ENCODE assay signal across 11 cellular contexts in the genomic region with DNA sequence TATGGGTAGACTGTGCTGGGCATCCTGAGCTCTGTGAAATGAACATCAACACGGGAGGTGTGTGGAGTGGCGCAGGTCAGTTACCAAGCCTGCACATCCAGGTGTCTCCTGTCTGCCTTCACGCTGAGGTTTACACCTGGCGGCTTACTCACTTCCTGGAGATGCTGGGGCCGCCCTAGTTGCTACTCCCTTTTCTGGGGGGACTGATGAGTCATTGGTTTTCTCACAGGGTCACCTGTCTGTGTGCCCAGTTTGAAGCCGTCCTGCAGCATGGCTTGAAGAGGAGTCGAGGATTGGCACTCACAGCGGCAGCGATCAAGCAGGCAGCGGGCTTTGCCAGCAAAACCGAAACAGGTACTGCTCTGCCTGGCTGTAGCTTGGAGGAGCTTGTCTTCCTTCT. TPM values are rescaled to one million over a fixed set of nuclear protein-coding genes. Genes with fewer than 3 reads are reported as not detected.
A peak's percentile ranks its signal among the peaks of the same experiment; 100 is the strongest.
DNase-seq lines count a peak whose midpoint lies in the region; TF ChIP-seq lines count a peak whose summit lies in the region.
"Had no signal": no experiment of that assay in that cellular context is flagged by ENCODE, and none has a peak within 500 bp of the region (broad histone marks: within the 10 kb centered on the region; RNA-seq: fewer than 3 reads in every experiment).

No MANE protein-coding gene starts in this region.

- H3K4me3 Mint-ChIP-seq in endodermal cell = no peak overlapping the region

- H3K27ac Mint-ChIP-seq in endodermal cell = no peak overlapping the region

- peak; percentile 34 for DNase-seq in NK-92 treated with Interleukin-12 subunit alpha and Interleukin-12 subunit beta, amount 100 ng/mL, for 24 hours (lab: John Stamatoyannopoulos, UW)
- no peak for DNase-seq in NK-92 (lab: John Stamatoyannopoulos, UW; ENCODE audit: unreplicated experiment)
- peak; percentile 65 for DNase-seq in NCI-H748 (lab: John Stamatoyannopoulos, UW; ENCODE audit: unreplicated experiment)
- peak; percentile 75 for DNase-seq in endodermal cell
- DNase-seq in substantia nigra (lab: John Stamatoyannopoulos, UW) = peak in 3 of 49 donors; percentile 34 to 78 (median 45)
- no peak for DNase-seq in stimulated activated CD4-positive, alpha-beta T cell treated with anti-CD3 and anti-CD28 coated beads, Interleukin-2, amount 100 ng/mL, for 24 hours
- DNase-seq in MG63 = no peak
- no peak for DNase-seq in activated naive CD4-positive, alpha-beta T cell treated with Interleukin-2 at 50 U/mL for 16 hours
- DNase-seq: 8988T; activated CD8-positive, alpha-beta memory T cell treated with anti-CD3 and anti-CD28 coated beads, Interleukin-2, amount 50 U/mL, for 4 hours; DND-41 had no signal

- peaks cover 2% of the 10 kb centered on the region for H3K36me3 Mint-ChIP-seq in endodermal cell (ENCODE audit: low read depth)

- no peaks in the 10 kb centered on the region for H3K36me3 ChIP-seq in endodermal cell (ENCODE audit: control insufficient read depth, insufficient read depth, low read length)
- peaks cover 3% of the 10 kb centered on the region for H3K36me3 ChIP-seq in MG63

- no peaks in the 10 kb centered on the region for H3K27me3 Mint-ChIP-seq in endodermal cell (ENCODE audit: insufficient read depth)

- 86 to 87% methylated on average over 7 to 11 of the region's 11 CpGs for WGBS in endodermal cell (ENCODE audit: insufficient coverage in 1 of 2, insufficient read length in 1 of 2), 2 experiments

- no peak overlapping the region for H3K4me3 ChIP-seq in endodermal cell (ENCODE audit: low read length)
- H3K4me3 ChIP-seq in MG63 = no peak overlapping the region

- H3K9me3 ChIP-seq in endodermal cell (ENCODE audit: control insufficient read depth, low read length) = no peaks in the 10 kb centered on the region
- H3K9me3 ChIP-seq in MG63 = no peaks in the 10 kb centered on the region

- H3K4me1 Mint-ChIP-seq in endodermal cell = peaks cover 9% of the 10 kb centered on the region

- peaks cover 4% of the 10 kb centered on the region for H3K4me1 ChIP-seq in endodermal cell (ENCODE audit: control insufficient read depth, insufficient read depth, low read length)

- H3K27me3 ChIP-seq in endodermal cell (ENCODE audit: control insufficient read depth, insufficient read depth, low read length, poor library complexity, severe bottlenecking) = no peaks in the 10 kb centered on the region
- no peaks in the 10 kb centered on the region for H3K27me3 ChIP-seq in MG63

- H3K27ac ChIP-seq in endodermal cell (ENCODE audit: low read depth, low read length) (no peak overlapping the region), substantia nigra (ENCODE audit: low read depth, low read length, poor library complexity, severe bottlenecking) (peak overlapping the region; percentile 49)

- H3K9ac ChIP-seq in endodermal cell (ENCODE audit: extremely low read depth, low read length, poor library complexity, severe bottlenecking) = no peak overlapping the region

- no peak for TF ChIP-seq CTCF in endodermal cell (conservative IDR thresholded peaks at IDR 0.05)

- peaks cover 1% of the 10 kb centered on the region for H3K9me3 Mint-ChIP-seq in endodermal cell

RNA-seq across cellular contexts. Expression of gene SNX29, which starts 50.6 kb away (rescaled TPM):
- total RNA-seq in endodermal cell = 10 to 100 TPM; 11.0 to 18.3 TPM
- 7.4 TPM for polyA plus RNA-seq in endodermal cell (2013, experiment 1 of 2)
- 6.9 TPM for polyA plus RNA-seq in endodermal cell (2013, experiment 2 of 2)
- total RNA-seq in MG63 (2014; rRNA removed; shearing (Covaris generic); ENCODE audit: low replicate concordance) = 7.1 and 35.6 TPM in 2 replicates

Comparison
In these comparisons a context has a peak if more than half of its experiments do, and no peak if none do; other contexts are left out.
1. DNase-seq: peak in NK-92 treated with Interleukin-12 subunit alpha and Interleukin-12 subunit beta, amount 100 ng/mL, for 24 hours (single experiment), NCI-H748 (single experiment) and endodermal cell (single experiment); none in NK-92 (single experiment), stimulated activated CD4-positive, alpha-beta T cell treated with anti-CD3 and anti-CD28 coated beads, Interleukin-2, amount 100 ng/mL, for 24 hours (0 of 2), MG63 (single experiment) and activated naive CD4-positive, alpha-beta T cell treated with Interleukin-2 at 50 U/mL for 16 hours (single experiment).